Comparison of ENCODE assay signal across 10 cellular contexts in genomic region chr3:134242649-134243637, GRCh38. TPM values are rescaled to one million over a fixed set of nuclear protein-coding genes. Genes with fewer than 3 reads are reported as not detected.
DNase-seq lines count a peak whose midpoint lies in the region; ATAC-seq, FAIRE-seq and TF ChIP-seq lines count a peak whose summit lies in the region.
"Had no signal": no experiment of that assay in that cellular context is flagged by ENCODE, and none has a peak within 500 bp of the region (broad histone marks: within the 10 kb centered on the region; RNA-seq: fewer than 3 reads in every experiment).

No MANE protein-coding gene starts in this region.

- H3K27ac ChIP-seq in right atrium auricular region (peak overlapping the region in 1 of 2 donors; percentile 59), keratinocyte (ENCODE audit: control insufficient read depth, insufficient read depth, low read length) (peak overlapping the region; percentile 56)
- H3K27ac ChIP-seq: neutrophil had no signal

- H3K9me3 ChIP-seq in right atrium auricular region (no peaks in the 10 kb centered on the region), keratinocyte (ENCODE audit: control insufficient read depth, low read depth, low read length) (no peaks in the 10 kb centered on the region)
- H3K9me3 ChIP-seq: neutrophil, transverse colon had no signal

- FAIRE-seq in keratinocyte (lab: Jason Lieb, UNC): peak; percentile 98

- H3K4me2 ChIP-seq in keratinocyte (ENCODE audit: control insufficient read depth, extremely low read depth, insufficient read depth, low read depth, low read length): peak overlapping the region; percentile 74

- H2AFZ ChIP-seq in keratinocyte (ENCODE audit: control insufficient read depth, low read length): no peak overlapping the region

- H3K27me3 ChIP-seq in right atrium auricular region: no peaks in the 10 kb centered on the region
- H3K27me3 ChIP-seq in keratinocyte (ENCODE audit: control insufficient read depth, extremely low read depth, insufficient read depth, low read length): no peaks in the 10 kb centered on the region
- H3K27me3 ChIP-seq: neutrophil, transverse colon had no signal

- dilution Hi-C loops in keratinocyte (cut with MboI; ENCODE audit: extremely low pct_ligation_motif_present, low sequenced_read_pairs): no loop called here

- H3K4me3 ChIP-seq in right atrium auricular region (no peak overlapping the region), keratinocyte (ENCODE audit: control insufficient read depth in 2 of 3, extremely low read depth in 1 of 3, insufficient read depth in 2 of 3, low read depth in 1 of 3, low read length in 3 of 3) (peak overlapping the region in 2 of 3 experiments; percentile 16 to 39)
- H3K4me3 ChIP-seq: transverse colon had no signal

- peaks cover 9% of the 10 kb centered on the region for H4K20me1 ChIP-seq in keratinocyte (ENCODE audit: control insufficient read depth, extremely low read depth, insufficient read depth, low read length)

- ATAC-seq in left ventricle myocardium superior (peak; percentile 61), GM19035 (IDR thresholded peaks at IDR 0.05; ENCODE audit: unreplicated experiment) (no peak)

- TF ChIP-seq CTCF in right atrium auricular region (IDR thresholded peaks at IDR 0.05) (no peak), keratinocyte (optimal IDR thresholded peaks at IDR 0.05 in 1 of 3, IDR thresholded peaks at IDR 0.05 in 1 of 3, conservative IDR thresholded peaks at IDR 0.05 in 1 of 3; ENCODE audit: extremely low read depth in 1 of 3, insufficient read depth in 2 of 3, low read length in 3 of 3) (no peak)

- H3K4me1 ChIP-seq in right atrium auricular region (peaks cover 0 to 54% of the 10 kb centered on the region in 2 donors), keratinocyte (ENCODE audit: control insufficient read depth, extremely low read depth, insufficient read depth, low read length) (peaks cover 53% of the 10 kb centered on the region)

- no peak overlapping the region for H3K9ac ChIP-seq in keratinocyte (ENCODE audit: control insufficient read depth, extremely low read depth, insufficient read depth, low read length)

- H3K9me1 ChIP-seq in keratinocyte (ENCODE audit: control insufficient read depth, extremely low read depth, insufficient read depth, low read length): no peaks in the 10 kb centered on the region

- DNase-seq in left ventricle myocardium superior: no peak
- DNase-seq in right atrium auricular region (ENCODE audit: low spot score): no peak
- DNase-seq in T1000 (lab: John Stamatoyannopoulos, UW): peak; percentile 3
- peak; percentile 66 for DNase-seq in keratinocyte (ENCODE audit: low read depth, low spot score)
- no peak for DNase-seq in central memory CD4-positive, alpha-beta T cell
- DNase-seq in anterior cingulate cortex (lab: John Stamatoyannopoulos, UW): no peak
- no peak for DNase-seq in putamen (ENCODE audit: low spot score)
- DNase-seq: transverse colon had no signal

- intact Hi-C loops in left ventricle myocardium superior (cut with micrococcal nuclease): no loop called here

- H3K79me2 ChIP-seq in keratinocyte (ENCODE audit: control insufficient read depth, insufficient read depth, low read length): peaks cover 94% of the 10 kb centered on the region

- no peaks in the 10 kb centered on the region for H3K36me3 ChIP-seq in right atrium auricular region
- peaks cover 1 to 2% of the 10 kb centered on the region in 2 experiments for H3K36me3 ChIP-seq in keratinocyte (ENCODE audit: control insufficient read depth in 2 of 2, extremely low read depth in 1 of 2, insufficient read depth in 2 of 2, low read length in 2 of 2)
- H3K36me3 ChIP-seq: neutrophil, transverse colon had no signal

RNA-seq across cellular contexts. Expression of gene RYK, which starts 7.7 kb away (rescaled TPM):
- 37.5 TPM for total RNA-seq in left ventricle myocardium superior
- 10 to 100 TPM; 46.2 to 61.0 TPM for total RNA-seq in right atrium auricular region
- polyA plus RNA-seq in keratinocyte: 55.6 to 82.1 TPM (median 73.7 TPM) in 3 replicates
- polyA plus RNA-seq in keratinocyte (2011; ENCODE audit: low read depth): 15.7 TPM
- polyA plus RNA-seq in keratinocyte (2011; cell fraction: cytosol; rRNA removed): 40.0 and 72.0 TPM in 2 replicates
- polyA plus RNA-seq in keratinocyte (2011; cell fraction: nucleus; rRNA removed): 95.6 and 96.2 TPM in 2 replicates
- 38.6 and 49.7 TPM in 2 replicates for polyA plus RNA-seq in keratinocyte (2012; ENCODE audit: low replicate concordance)
- 63.0 to 115 TPM (median 90.5 TPM) in 3 replicates for polyA minus RNA-seq in keratinocyte
- polyA minus RNA-seq in keratinocyte (2011; cell fraction: cytosol; rRNA and poly(A)+ RNA removed): 38.8 TPM
- 44.5 and 97.3 TPM in 2 replicates for polyA minus RNA-seq in keratinocyte (2011; cell fraction: nucleus; rRNA and poly(A)+ RNA removed)

Comparison
In these comparisons a context has a peak if more than half of its experiments do, and no peak if none do; other contexts are left out.
1. DNase-seq: peak in T1000 (single experiment) and keratinocyte (single experiment); none in left ventricle myocardium superior (single experiment), right atrium auricular region (single experiment), central memory CD4-positive, alpha-beta T cell (single experiment), anterior cingulate cortex (0 of 58) and putamen (single experiment).
2. H3K4me3 ChIP-seq: peak in keratinocyte (2 of 3); none in right atrium auricular region (0 of 2).